1 cellular context compared by ENCODE assay signal in the genomic region with DNA sequence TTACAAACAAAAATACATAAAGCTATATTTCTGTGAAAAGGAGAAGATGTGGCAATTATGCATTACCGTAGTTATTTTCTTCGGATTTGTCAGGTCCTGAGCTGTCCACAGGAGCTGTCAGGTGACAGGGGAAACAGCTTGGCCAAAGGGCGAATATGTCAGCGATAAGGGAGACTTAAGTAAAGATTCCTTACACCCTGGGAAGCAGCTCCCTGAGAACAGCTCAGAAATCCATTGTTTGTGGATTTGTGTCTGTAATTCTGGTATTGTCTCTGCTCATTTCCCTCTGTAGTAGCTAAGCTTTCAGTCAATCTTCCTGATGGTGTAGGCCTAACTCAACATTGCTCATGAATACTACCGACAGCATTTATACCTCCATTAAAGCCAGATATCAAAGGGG.
TF ChIP-seq lines count a peak whose summit lies in the region.

No MANE protein-coding gene starts in this region.

TF ChIP-seq in neural cell, 6 proteins besides CTCF, POLR2A, EP300 and RAD21 (continued from another document):
- TF ChIP-seq, protein P1, sequence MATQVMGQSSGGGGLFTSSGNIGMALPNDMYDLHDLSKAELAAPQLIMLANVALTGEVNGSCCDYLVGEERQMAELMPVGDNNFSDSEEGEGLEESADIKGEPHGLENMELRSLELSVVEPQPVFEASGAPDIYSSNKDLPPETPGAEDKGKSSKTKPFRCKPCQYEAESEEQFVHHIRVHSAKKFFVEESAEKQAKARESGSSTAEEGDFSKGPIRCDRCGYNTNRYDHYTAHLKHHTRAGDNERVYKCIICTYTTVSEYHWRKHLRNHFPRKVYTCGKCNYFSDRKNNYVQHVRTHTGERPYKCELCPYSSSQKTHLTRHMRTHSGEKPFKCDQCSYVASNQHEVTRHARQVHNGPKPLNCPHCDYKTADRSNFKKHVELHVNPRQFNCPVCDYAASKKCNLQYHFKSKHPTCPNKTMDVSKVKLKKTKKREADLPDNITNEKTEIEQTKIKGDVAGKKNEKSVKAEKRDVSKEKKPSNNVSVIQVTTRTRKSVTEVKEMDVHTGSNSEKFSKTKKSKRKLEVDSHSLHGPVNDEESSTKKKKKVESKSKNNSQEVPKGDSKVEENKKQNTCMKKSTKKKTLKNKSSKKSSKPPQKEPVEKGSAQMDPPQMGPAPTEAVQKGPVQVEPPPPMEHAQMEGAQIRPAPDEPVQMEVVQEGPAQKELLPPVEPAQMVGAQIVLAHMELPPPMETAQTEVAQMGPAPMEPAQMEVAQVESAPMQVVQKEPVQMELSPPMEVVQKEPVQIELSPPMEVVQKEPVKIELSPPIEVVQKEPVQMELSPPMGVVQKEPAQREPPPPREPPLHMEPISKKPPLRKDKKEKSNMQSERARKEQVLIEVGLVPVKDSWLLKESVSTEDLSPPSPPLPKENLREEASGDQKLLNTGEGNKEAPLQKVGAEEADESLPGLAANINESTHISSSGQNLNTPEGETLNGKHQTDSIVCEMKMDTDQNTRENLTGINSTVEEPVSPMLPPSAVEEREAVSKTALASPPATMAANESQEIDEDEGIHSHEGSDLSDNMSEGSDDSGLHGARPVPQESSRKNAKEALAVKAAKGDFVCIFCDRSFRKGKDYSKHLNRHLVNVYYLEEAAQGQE (IDR thresholded peaks at IDR 0.05; ENCODE audit: borderline replicate concordance): no peak
- TF ChIP-seq SMC3 (conservative IDR thresholded peaks at IDR 0.05; ENCODE audit: poor library complexity): no peak
